In the genomic region with DNA sequence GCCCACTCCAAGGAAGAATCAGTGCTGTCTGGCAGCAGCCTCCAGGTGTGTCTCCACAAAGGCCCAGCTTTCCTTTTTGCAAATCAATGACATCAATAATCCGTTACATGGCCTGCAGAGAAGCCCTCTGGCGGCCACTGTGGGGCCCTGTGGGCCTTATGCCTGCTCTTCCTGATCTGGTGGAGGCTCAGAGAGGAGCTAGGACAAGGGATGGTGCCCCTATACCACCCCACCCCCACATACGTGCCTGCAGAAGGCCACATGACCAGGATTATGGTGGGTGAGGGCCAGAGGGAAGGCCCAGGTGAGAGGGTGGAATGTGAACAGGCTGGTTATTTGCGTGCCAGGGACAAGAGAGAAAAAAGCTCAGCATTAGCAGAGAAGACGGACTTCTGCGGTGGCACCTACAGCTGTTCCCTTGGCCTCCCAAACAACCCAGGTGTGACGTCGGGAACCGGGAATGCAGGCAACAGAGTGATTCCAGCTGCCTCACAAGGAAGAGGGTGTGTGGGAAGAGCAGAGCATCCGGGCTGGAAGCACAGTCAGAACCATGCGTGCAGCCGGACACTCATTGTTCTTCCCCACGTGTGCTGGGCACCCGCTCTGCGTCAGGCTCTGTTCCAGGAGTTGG, we compare ENCODE assay signal across 9 cellular contexts. TPM values are rescaled to one million over a fixed set of nuclear protein-coding genes. Genes with fewer than 3 reads are reported as not detected.
DNase-seq lines count a peak whose midpoint lies in the region; ATAC-seq and TF ChIP-seq lines count a peak whose summit lies in the region.
"Had no signal": no experiment of that assay in that cellular context is flagged by ENCODE, and none has a peak within 500 bp of the region (broad histone marks: within the 10 kb centered on the region; RNA-seq: fewer than 3 reads in every experiment).

No MANE protein-coding gene starts in this region.

- H3K4me3 ChIP-seq in AG09309 (ENCODE audit: control insufficient read depth, low read depth, low read length) (no peak overlapping the region), vagina (no peak overlapping the region)

- no peak overlapping the region for H4K8ac ChIP-seq in H9 (replicated peaks; ENCODE audit: insufficient read length, low read depth, low read length)

- intact Hi-C loops in vagina (cut with DNase I), result no loop called here

- H2AK5ac ChIP-seq in H9 (ENCODE audit: insufficient read length, low read length), result no peak overlapping the region

- H3K9me3 Mint-ChIP-seq in H9, result no peaks in the 10 kb centered on the region

- H4K20me1 ChIP-seq in H9 (ENCODE audit: control insufficient read depth, insufficient read depth, insufficient read length), result no peaks in the 10 kb centered on the region

- no peak overlapping the region for H2BK20ac ChIP-seq in H9 (ENCODE audit: low read depth, low read length, poor library complexity, severe bottlenecking)

- no peak for ATAC-seq in T-helper 17 cell

- H3K27me3 Mint-ChIP-seq in H9 (ENCODE audit: low read depth) (peaks cover 3% of the 10 kb centered on the region; the same call in 1 of the 2 replicates), T-helper 17 cell (peaks cover 34% of the 10 kb centered on the region)

- peaks cover 0 to under 1% of the 10 kb centered on the region in 2 donors for H3K36me3 ChIP-seq in vagina

- no peak overlapping the region for H3K23ac ChIP-seq in H9 (ENCODE audit: insufficient read length, low read depth, low read length)

- H3K27ac ChIP-seq in H9 (ENCODE audit: insufficient read length, low read depth, low read length) (no peak overlapping the region), vagina (no peak overlapping the region)

- H3K9ac ChIP-seq in H9 (ENCODE audit: extremely low read depth, insufficient read length, low read length), result no peak overlapping the region

- H3K4me1 Mint-ChIP-seq in H9 (peaks cover 24 to 47% of the 10 kb centered on the region in 2 experiments), T-helper 17 cell (peaks cover 3% of the 10 kb centered on the region)
- H3K4me1 Mint-ChIP-seq: naive B cell had no signal

- no peak overlapping the region for H2BK15ac ChIP-seq in H9 (ENCODE audit: low read depth, low read length)

- H3K36me3 Mint-ChIP-seq in H9 (ENCODE audit: insufficient read depth in 1 of 3, low read depth in 3 of 3) (no peaks in the 10 kb centered on the region), T-helper 17 cell (ENCODE audit: low read depth) (no peaks in the 10 kb centered on the region)
- H3K36me3 Mint-ChIP-seq: naive B cell had no signal

- H3K4me3 Mint-ChIP-seq in H9, result peak overlapping the region; percentile 48 to 65
- no peak overlapping the region for H3K4me3 Mint-ChIP-seq in T-helper 17 cell

- peak overlapping the region; percentile 27 for H3K18ac ChIP-seq in H9 (ENCODE audit: insufficient read length, low read depth, low read length)

- H3K27me3 ChIP-seq in H9 (ENCODE audit: insufficient read depth, low read length), result no peaks in the 10 kb centered on the region
- no peaks in the 10 kb centered on the region for H3K27me3 ChIP-seq in vagina

- H3K4ac ChIP-seq in H9 (ENCODE audit: low read depth, low read length), result no peak overlapping the region

- H2BK5ac ChIP-seq in H9 (ENCODE audit: insufficient read length, low read length), result no peak overlapping the region

- H3K56ac ChIP-seq in H9 (ENCODE audit: insufficient read length, low read depth, low read length), result no peak overlapping the region

- H3T11ph ChIP-seq in H9 (ENCODE audit: low read length), result no peak overlapping the region

- no peaks in the 10 kb centered on the region for H3K79me1 ChIP-seq in H9 (ENCODE audit: insufficient read depth, low read depth, low read length, poor library complexity, severe bottlenecking)

- peak; percentile 29 for TF ChIP-seq CTCF in AG09309 (IDR thresholded peaks at IDR 0.05; ENCODE audit: control insufficient read depth, insufficient read depth, low read depth, low read length, missing control alignments)
- peak; percentile 88 for TF ChIP-seq CTCF in H9 (conservative IDR thresholded peaks at IDR 0.05)
- no peak for TF ChIP-seq CTCF in vagina (IDR thresholded peaks at IDR 0.05)

- no CpG with 5 or more reads among the region's 15 CpGs for WGBS in H9 (ENCODE audit: extremely low coverage, insufficient read length, low lambda C conversion rate)

- no peak overlapping the region for H4K91ac ChIP-seq in H9 (ENCODE audit: insufficient read length, low read depth, low read length)

- H2BK120ac ChIP-seq in H9 (ENCODE audit: low read depth, low read length, poor library complexity, severe bottlenecking), result no peak overlapping the region

- H3K9me3 ChIP-seq in H9 (ENCODE audit: control insufficient read depth, low read depth, low read length), result no peaks in the 10 kb centered on the region
- H3K9me3 ChIP-seq in T-helper 17 cell (ENCODE audit: control insufficient read depth, low read length, poor library complexity, severe bottlenecking), result no peaks in the 10 kb centered on the region
- H3K9me3 ChIP-seq in vagina, result no peaks in the 10 kb centered on the region

- no peak overlapping the region for H4K5ac ChIP-seq in H9 (ENCODE audit: insufficient read length, low read depth, low read length)

- DNase-seq in AG09309 (ENCODE audit: low read depth), result no peak
- DNase-seq in H9, result peak; percentile 93
- DNase-seq in T-helper 17 cell, result no peak
- DNase-seq in iPS-NIHi7 (ENCODE audit: extremely low spot score), result peak; percentile 85
- DNase-seq in DMS79 treated with DMSO at 0.1 percent for 48 hours (lab: John Stamatoyannopoulos, UW), result no peak
- no peak for DNase-seq in NCI-H2227 (lab: John Stamatoyannopoulos, UW; ENCODE audit: unreplicated experiment)
- DNase-seq in stimulated activated CD4-positive, alpha-beta T cell treated with anti-CD3 and anti-CD28 coated beads, Interleukin-12 subunit alpha, Interleukin-12 subunit beta, amount 100 ng/mL, for 4 hours, result no peak
- no peak for DNase-seq in vagina (ENCODE audit: extremely low spot score in 2 of 2)
- DNase-seq: naive B cell had no signal

- H3K27ac Mint-ChIP-seq in H9 (peak overlapping the region; percentile 93 to 94 (median 94); a peak in 5 of 7 replicates), T-helper 17 cell (peak overlapping the region; percentile 29)

- no peaks in the 10 kb centered on the region for H3K79me2 ChIP-seq in H9 (ENCODE audit: insufficient read depth, low read length)

- H3K4me1 ChIP-seq in H9 (ENCODE audit: insufficient read depth, low read length) (peaks cover 9% of the 10 kb centered on the region; the same call in 1 of the 2 replicates), vagina (no peaks in the 10 kb centered on the region)

- H2AFZ ChIP-seq in H9 (ENCODE audit: low read length), result no peak overlapping the region

- H3K23me2 ChIP-seq in H9 (ENCODE audit: insufficient read length, low read depth, low read length, poor library complexity, severe bottlenecking), result no peaks in the 10 kb centered on the region

- H3K14ac ChIP-seq in H9 (ENCODE audit: insufficient read depth, low read length), result peak overlapping the region; percentile 67; the same call in 1 of the 2 replicates

- peak overlapping the region; percentile 20 for H3K4me2 ChIP-seq in H9 (ENCODE audit: insufficient read depth, insufficient read length, low read length)

- H2BK12ac ChIP-seq in H9 (ENCODE audit: insufficient read length, low read depth, low read length), result no peak overlapping the region

- no peak for TF ChIP-seq POLR2A in vagina (IDR thresholded peaks at IDR 0.05)

RNA-seq across cellular contexts. Expression of a gene that starts 22.5 kb away (rescaled TPM):
- 162 and 168 TPM in 2 replicates for total RNA-seq in H9 (2021)
- total RNA-seq in T-helper 17 cell, result 10 to 100 TPM; 86.2 to 92.2 TPM
- total RNA-seq in vagina, result 90.1 TPM

RNA-seq across cellular contexts. Expression of a gene that starts 23.1 kb away (rescaled TPM):
- total RNA-seq in H9 (2021), result 28.9 and 30.3 TPM in 2 replicates
- 10 to 100 TPM; 16.7 to 23.8 TPM for total RNA-seq in T-helper 17 cell
- 34.1 TPM for total RNA-seq in vagina

RNA-seq across cellular contexts. Expression of a gene that starts 45.4 kb away (rescaled TPM):
- total RNA-seq in H9 (2021) (0.24 and 0.35 TPM in 2 replicates), T-helper 17 cell (not detected), vagina (30.0 TPM)

Comparison
In these comparisons a context has a peak if more than half of its experiments do, and no peak if none do; other contexts are left out.
1. DNase-seq: peak in H9 (single experiment) and iPS-NIHi7 (single experiment); none in AG09309 (single experiment), T-helper 17 cell (0 of 3), DMS79 treated with DMSO at 0.1 percent for 48 hours (single experiment), NCI-H2227 (single experiment), stimulated activated CD4-positive, alpha-beta T cell treated with anti-CD3 and anti-CD28 coated beads, Interleukin-12 subunit alpha, Interleukin-12 subunit beta, amount 100 ng/mL, for 4 hours (single experiment) and vagina (0 of 2).
2. CTCF ChIP-seq: peak in AG09309 (single experiment) and H9 (single experiment); none in vagina (0 of 3).
3. RNA of a gene that starts 45.4 kb away (total RNA-seq): 30.0 TPM in vagina (single experiment); 0.24 to 0.35 TPM in H9 and not detected in T-helper 17 cell; every median in the first group is over 10 times any median in the second.